Comparison of ENCODE assay signal across 8 cellular contexts in the genomic region with DNA sequence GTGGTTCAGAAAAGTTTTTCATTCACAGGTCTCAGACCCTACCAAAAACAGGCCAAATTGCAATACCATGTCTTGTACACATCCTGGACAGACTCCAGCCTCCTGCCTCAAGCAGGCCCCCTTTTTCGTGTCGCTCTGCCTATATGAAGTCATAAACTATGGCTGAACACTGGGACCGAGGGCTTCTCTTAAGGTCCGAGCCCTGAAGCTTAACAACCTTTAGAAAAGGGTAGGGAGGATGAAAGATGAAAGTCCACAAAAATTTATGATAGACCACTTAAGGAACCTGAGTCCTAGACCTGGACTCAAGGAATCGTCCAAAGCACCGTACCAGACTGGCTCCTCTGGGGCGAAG. TPM values are rescaled to one million over a fixed set of nuclear protein-coding genes. Genes with fewer than 3 reads are reported as not detected.
A peak's percentile ranks its signal among the peaks of the same experiment; 100 is the strongest.
DNase-seq lines count a peak whose midpoint lies in the region; ATAC-seq, FAIRE-seq and TF ChIP-seq lines count a peak whose summit lies in the region.

No MANE protein-coding gene starts in this region.

- no peaks in the 10 kb centered on the region for H3K9me3 Mint-ChIP-seq in activated naive CD4-positive, alpha-beta T cell treated with anti-CD3 and anti-CD28 coated beads, Interleukin-2, amount 50 U/mL, for 24 hours
- no peaks in the 10 kb centered on the region for H3K9me3 Mint-ChIP-seq in HFFc6

- H4K20me1 ChIP-seq in HepG2 (ENCODE audit: insufficient read depth, low read length), result no peaks in the 10 kb centered on the region

- peak overlapping the region; percentile 97 for H3K4me3 Mint-ChIP-seq in activated naive CD4-positive, alpha-beta T cell treated with anti-CD3 and anti-CD28 coated beads, Interleukin-2, amount 50 U/mL, for 24 hours
- peak overlapping the region; percentile 97 for H3K4me3 Mint-ChIP-seq in HFFc6

- no peak for TF ChIP-seq EP300 in HepG2 (IDR thresholded peaks at IDR 0.05; ENCODE audit: low read depth in 2 of 2, low read length in 2 of 2)
- no peak for TF ChIP-seq EP300 in HepG2 (CRISPR knock-in tag; IDR thresholded peaks at IDR 0.05; ENCODE audit: borderline replicate concordance)

- H3K27me3 ChIP-seq in bronchial epithelial cell (ENCODE audit: control insufficient read depth, insufficient read depth, low read length) (no peaks in the 10 kb centered on the region), HepG2 (ENCODE audit: control insufficient read depth in 1 of 2, insufficient read depth in 2 of 2, low read length in 2 of 2) (no peaks in the 10 kb centered on the region), thoracic aorta (replicated peaks; ENCODE audit: insufficient read depth) (no peaks in the 10 kb centered on the region)

- peak overlapping the region; percentile 97 for H3K4me3 ChIP-seq in bronchial epithelial cell (ENCODE audit: low read depth, low read length)
- H3K4me3 ChIP-seq in HepG2 (replicated peaks in 1 of 3; ENCODE audit: insufficient read depth in 1 of 3, low read depth in 2 of 3, low read length in 3 of 3), result peak overlapping the region; percentile 69 to 99 (median 81)
- peak overlapping the region; percentile 92 for H3K4me3 ChIP-seq in thoracic aorta

- H3K79me2 ChIP-seq in HepG2 (ENCODE audit: insufficient read depth, low read length), result peaks cover 17% of the 10 kb centered on the region

- peaks cover 44% of the 10 kb centered on the region for H3K4me1 ChIP-seq in HepG2 (ENCODE audit: insufficient read depth, low read length)
- H3K4me1 ChIP-seq in thoracic aorta (ENCODE audit: control insufficient read depth in 1 of 2, low read depth in 2 of 2), result peaks cover 23 to 41% of the 10 kb centered on the region in 2 donors

- FAIRE-seq in bronchial epithelial cell (lab: Jason Lieb, UNC) (no peak), HepG2 (lab: Jason Lieb, UNC) (peak; percentile 57)

- POLR2A ChIA-PET in HepG2 (lab: Yijun Ruan, JAX), result interaction anchor here (1.0 to 1.8 kb wide), 6 partner anchors 9 to 125 kb away, joined by 3 to 7 read pairs (median 4); partner anchors contain the start of genes DPCD, NPM3 and POLL

- intact Hi-C loops in HepG2 (cut with micrococcal nuclease; ENCODE audit: unreplicated experiment), result no loop called here

- peaks cover 54% of the 10 kb centered on the region for H3K4me1 Mint-ChIP-seq in activated naive CD4-positive, alpha-beta T cell treated with anti-CD3 and anti-CD28 coated beads, Interleukin-2, amount 50 U/mL, for 24 hours
- H3K4me1 Mint-ChIP-seq in HFFc6 (ENCODE audit: low read depth), result peaks cover 60% of the 10 kb centered on the region

- H3K27me3 Mint-ChIP-seq in activated naive CD4-positive, alpha-beta T cell treated with anti-CD3 and anti-CD28 coated beads, Interleukin-2, amount 50 U/mL, for 24 hours, result no peaks in the 10 kb centered on the region
- H3K27me3 Mint-ChIP-seq in HFFc6 (ENCODE audit: insufficient read depth), result 0 out of 2 replicates have a peak, but pooled peaks cover 2% of the 10 kb centered on the region

- peaks cover 5% of the 10 kb centered on the region for H3K36me3 Mint-ChIP-seq in activated naive CD4-positive, alpha-beta T cell treated with anti-CD3 and anti-CD28 coated beads, Interleukin-2, amount 50 U/mL, for 24 hours
- H3K36me3 Mint-ChIP-seq in HFFc6 (ENCODE audit: low read depth), result peaks cover 13% of the 10 kb centered on the region

- H3K9ac ChIP-seq in HepG2 (ENCODE audit: insufficient read depth, low read depth, low read length), result peak overlapping the region; percentile 89

- no peaks in the 10 kb centered on the region for H3K36me3 ChIP-seq in bronchial epithelial cell (ENCODE audit: control insufficient read depth, insufficient read depth, low read length)
- no peaks in the 10 kb centered on the region for H3K36me3 ChIP-seq in HepG2 (replicated peaks in 1 of 2; ENCODE audit: control insufficient read depth in 1 of 2, insufficient read depth in 2 of 2, low read length in 2 of 2)
- no peaks in the 10 kb centered on the region for H3K36me3 ChIP-seq in thoracic aorta

- TF ChIP-seq POLR2A in HepG2 (IDR thresholded peaks at IDR 0.05; ENCODE audit: insufficient read depth in 1 of 2, low read depth in 2 of 2, low read length in 2 of 2), result peak in 1 of 2 experiments; percentile 46; a peak in 1 of 4 replicates

- in situ Hi-C loops in HepG2 (cut with HindIII; ENCODE audit: extremely low pct_ligation_motif_present, low pct_unique_long_range_greater_than_20kb), result no loop called here

- ATAC-seq in HepG2, result peak; percentile 60
- no peak for ATAC-seq in thoracic aorta (ENCODE audit: insufficient number of reproducible peaks, low FRiP score, low read depth)

- H3K27ac ChIP-seq in HepG2 (ENCODE audit: extremely low read length, insufficient read depth, low read length) (peak overlapping the region; percentile 88), thoracic aorta (peak overlapping the region; percentile 98 to 99)

- peak overlapping the region; percentile 100 for H3K27ac Mint-ChIP-seq in activated naive CD4-positive, alpha-beta T cell treated with anti-CD3 and anti-CD28 coated beads, Interleukin-2, amount 50 U/mL, for 24 hours
- peak overlapping the region; percentile 99 for H3K27ac Mint-ChIP-seq in HFFc6

- no TSS peak for BruUV-seq in HepG2 (replicated peaks; lab: Mats Ljungman, UMichigan)

- CTCF ChIA-PET in HepG2 (lab: Yijun Ruan, JAX; ENCODE audit: low intra/inter-chr PET ratio, low total read pairs), result no interaction called here

- H3K9me3 ChIP-seq in HepG2 (ENCODE audit: low read length), result no peaks in the 10 kb centered on the region
- no peaks in the 10 kb centered on the region for H3K9me3 ChIP-seq in thoracic aorta

- 0% methylated on average over 7 of the region's 7 CpGs for WGBS in HepG2 (ENCODE audit: low lambda C conversion rate)

- no peak for DNase-seq in activated naive CD4-positive, alpha-beta T cell treated with anti-CD3 and anti-CD28 coated beads, Interleukin-2, amount 50 U/mL, for 16 hours
- no peak for DNase-seq in HFFc6
- DNase-seq in NCI-H748 treated with DMSO at 0.1 percent for 48 hours (lab: John Stamatoyannopoulos, UW), result peak; percentile 12
- peak; percentile 30 for DNase-seq in bronchial epithelial cell (ENCODE audit: low read depth)
- peak; percentile 44 for DNase-seq in HepG2 (ENCODE audit: low spot score)
- DNase-seq in thoracic aorta (ENCODE audit: low spot score), result no peak
- no peak for DNase-seq in mesenteric fat pad (ENCODE audit: low spot score)

- TF ChIP-seq CTCF in HFFc6 (IDR thresholded peaks at IDR 0.05), result no peak
- no peak for TF ChIP-seq CTCF in bronchial epithelial cell (IDR thresholded peaks at IDR 0.05; ENCODE audit: insufficient read depth, low read length, severe bottlenecking)
- TF ChIP-seq CTCF in HepG2 (CRISPR knock-in tag; IDR thresholded peaks at IDR 0.05), result no peak
- TF ChIP-seq CTCF in thoracic aorta (IDR thresholded peaks at IDR 0.05), result no peak

- TF ChIP-seq RAD21 in HepG2 (CRISPR knock-in tag; IDR thresholded peaks at IDR 0.05), result no peak

- H2AFZ ChIP-seq in HepG2 (ENCODE audit: low read length), result no peak overlapping the region

- H3K4me2 ChIP-seq in HepG2 (ENCODE audit: low read depth, low read length), result peak overlapping the region; percentile 67

TF ChIP-seq in HepG2, 621 proteins besides CTCF, POLR2A, EP300 and RAD21:
- TF ChIP-seq ZNF33B (CRISPR knock-in tag; IDR thresholded peaks at IDR 0.05) (no peak), TBP (CRISPR knock-in tag; IDR thresholded peaks at IDR 0.05) (no peak), ZNF446 (CRISPR knock-in tag; IDR thresholded peaks at IDR 0.05) (no peak), ZBTB21 (CRISPR knock-in tag; IDR thresholded peaks at IDR 0.05) (0 out of 2 replicates have a peak, but pooled peaks have one; percentile 13), ZNF547 (CRISPR knock-in tag; IDR thresholded peaks at IDR 0.05) (0 out of 2 replicates have a peak, but pooled peaks have one; percentile 3), MEF2D (CRISPR knock-in tag; IDR thresholded peaks at IDR 0.05) (no peak), DRAP1 (CRISPR knock-in tag; IDR thresholded peaks at IDR 0.05) (no peak), ZNF414 (CRISPR knock-in tag; IDR thresholded peaks at IDR 0.05) (no peak)

RNA-seq across cellular contexts. Expression of gene FBXW4, which starts 1.3 kb away (rescaled TPM):
- total RNA-seq in HFFc6 (2021; fragmentation: NEBNext Ultra II Directional; extraction: Animal tissue kit (Norgen Biotek cat#: 25700)), result 10 to 100 TPM; 22.9 to 33.3 (median 28.8) TPM
- total RNA-seq in bronchial epithelial cell (49.5 and 72.6 TPM in 2 replicates), HepG2 (2016; rRNA removed; fragmentation: Illumina TruSeq; extraction: Trizol) (15.0 and 23.5 TPM in 2 replicates), thoracic aorta (10 to 100 TPM; 64.3 to 88.5 TPM), mesenteric fat pad (55.5 TPM)
- 95.9 and 111 TPM in 2 replicates for total RNA-seq in HepG2 (2016; cell fraction: cytosol; rRNA removed; fragmentation: Illumina TruSeq; extraction: Trizol; ENCODE audit: low read depth)
- 13.0 and 28.6 TPM in 2 replicates for total RNA-seq in HepG2 (2016; cell fraction: insoluble cytoplasmic fraction; rRNA removed; fragmentation: Illumina TruSeq; extraction: Trizol)
- total RNA-seq in HepG2 (2016; cell fraction: membrane; rRNA removed; fragmentation: Illumina TruSeq; extraction: Trizol), result 47.9 and 51.4 TPM in 2 replicates
- 18.2 and 18.7 TPM in 2 replicates for total RNA-seq in HepG2 (2016; cell fraction: nucleus; rRNA removed; fragmentation: Illumina TruSeq; extraction: Trizol)
- 33.6 and 33.7 TPM in 2 replicates for polyA plus RNA-seq in HepG2 (2011; rRNA removed)
- 27.2 and 39.3 TPM in 2 replicates for polyA plus RNA-seq in HepG2 (2011; cell fraction: cytosol; rRNA removed)
- 25.6 and 28.0 TPM in 2 replicates for polyA plus RNA-seq in HepG2 (2011; cell fraction: nucleus; rRNA removed)
- polyA plus RNA-seq in HepG2 (2012), result 25.5 and 27.0 TPM in 2 replicates
- polyA plus RNA-seq in HepG2 (2016; cell fraction: cytosol; fragmentation: Illumina TruSeq; extraction: Trizol; ENCODE audit: low read depth), result 12.4 and 14.7 TPM in 2 replicates
- 19.7 and 26.9 TPM in 2 replicates for polyA plus RNA-seq in HepG2 (2016; cell fraction: insoluble cytoplasmic fraction; fragmentation: Illumina TruSeq; extraction: Trizol; ENCODE audit: low read depth)
- 24.1 and 30.0 TPM in 2 replicates for polyA plus RNA-seq in HepG2 (2016; cell fraction: membrane; fragmentation: Illumina TruSeq; extraction: Trizol; ENCODE audit: low read depth)
- polyA plus RNA-seq in HepG2 (2016; cell fraction: nucleus; fragmentation: Illumina TruSeq; extraction: Trizol; ENCODE audit: insufficient read depth, low read depth), result 25.0 and 29.9 TPM in 2 replicates
- polyA minus RNA-seq in HepG2 (2011; rRNA and poly(A)+ RNA removed; ENCODE audit: low replicate concordance), result 66.7 and 69.3 TPM in 2 replicates
- 16.3 and 20.3 TPM in 2 replicates for polyA minus RNA-seq in HepG2 (2011; cell fraction: cytosol; rRNA and poly(A)+ RNA removed)
- polyA minus RNA-seq in HepG2 (2011; cell fraction: nucleus; rRNA and poly(A)+ RNA removed), result 23.6 and 29.8 TPM in 2 replicates

Comparison
In these comparisons a context has a peak if more than half of its experiments do, and no peak if none do; other contexts are left out.
1. DNase-seq: peak in NCI-H748 treated with DMSO at 0.1 percent for 48 hours (single experiment), bronchial epithelial cell (single experiment) and HepG2 (single experiment); none in activated naive CD4-positive, alpha-beta T cell treated with anti-CD3 and anti-CD28 coated beads, Interleukin-2, amount 50 U/mL, for 16 hours (single experiment), HFFc6 (single experiment), thoracic aorta (single experiment) and mesenteric fat pad (single experiment).
2. Peak in every context shown above with its lines, with median percentiles within 50 percentile points of each other: H3K4me3 ChIP-seq.